1 cellular context compared by ENCODE assay signal in the genomic region with DNA sequence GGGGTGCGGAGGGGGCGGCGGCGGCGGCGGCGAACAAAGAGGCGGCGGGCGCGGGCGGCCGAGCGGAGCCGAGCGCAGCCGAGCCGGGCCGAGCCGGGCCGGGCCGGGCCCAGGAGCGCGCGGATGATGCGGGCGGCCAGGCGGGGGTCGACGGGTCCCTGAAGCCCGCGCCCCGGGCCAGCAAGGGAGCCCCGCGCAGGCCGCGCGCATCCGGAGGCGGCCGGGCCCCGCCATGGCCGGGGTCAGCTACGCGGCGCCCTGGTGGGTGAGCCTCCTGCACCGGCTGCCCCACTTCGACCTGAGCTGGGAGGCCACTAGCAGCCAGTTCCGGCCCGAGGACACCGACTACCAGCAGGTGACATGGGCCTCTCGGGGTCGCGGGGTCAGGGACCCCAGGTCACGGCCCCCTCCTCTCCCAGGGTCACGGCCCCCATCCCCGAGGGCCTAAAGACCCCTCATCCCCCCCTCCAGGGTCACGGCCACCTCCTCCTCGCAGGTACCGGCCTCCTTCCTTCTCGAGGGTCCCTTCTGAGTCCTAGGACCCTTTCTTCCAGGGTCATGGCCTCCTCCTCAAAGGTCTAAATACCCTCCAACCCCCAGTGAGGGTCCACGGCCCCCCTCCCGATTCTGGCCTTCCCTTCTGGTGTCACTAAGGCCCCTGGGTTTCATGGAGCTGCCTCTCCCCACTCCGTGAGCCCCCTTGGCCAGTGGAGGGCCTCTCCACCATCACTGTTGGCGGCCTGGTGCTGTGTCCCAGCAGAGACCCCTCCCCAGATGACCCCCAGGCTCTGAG.
TF ChIP-seq lines count a peak whose summit lies in the region.

TTYH3 (plus strand) TSS at position 63 of the 793 bp plus-strand sequence; CDS start at position 233, 170 bp downstream.

TF ChIP-seq in K562, 482 proteins besides CTCF, POLR2A, EP300 and RAD21:
- TF ChIP-seq ZNF407 (IDR thresholded peaks at IDR 0.05; ENCODE audit: low read depth) (no peak), CXXC5 (CRISPR knock-in tag; IDR thresholded peaks at IDR 0.05) (no peak; the same call in 1 of the 2 replicates), NRF1 (conservative IDR thresholded peaks at IDR 0.05 in 1 of 2, IDR thresholded peaks at IDR 0.05 in 1 of 2) (peak; percentile 21 to 41; a peak in 2 of 4 replicates), KDM5B (IDR thresholded peaks at IDR 0.05; ENCODE audit: insufficient replicate concordance, low read depth, low read length) (peak; percentile 32), POLR2AphosphoS5 (IDR thresholded peaks at IDR 0.05; ENCODE audit: control insufficient read depth, insufficient read depth, low read depth, low read length) (no peak), C11orf30 (IDR thresholded peaks at IDR 0.05; ENCODE audit: low read depth) (no peak), RB1 (IDR thresholded peaks at IDR 0.05; ENCODE audit: low read depth) (peak; percentile 51; the same call in 1 of the 2 replicates), HLTF (IDR thresholded peaks at IDR 0.05) (no peak), SAFB (IDR thresholded peaks at IDR 0.05; ENCODE audit: borderline replicate concordance, low read depth, low read length) (no peak), YBX1 (IDR thresholded peaks at IDR 0.05) (no peak), CTBP1 (IDR thresholded peaks at IDR 0.05; ENCODE audit: borderline replicate concordance) (no peak), TFAP4 (CRISPR knock-in tag; IDR thresholded peaks at IDR 0.05; ENCODE audit: borderline replicate concordance) (0 out of 2 replicates have a peak, but pooled peaks have one; percentile 2), L3MBTL2 (IDR thresholded peaks at IDR 0.05) (no peak), GABPB1 (CRISPR knock-in tag; IDR thresholded peaks at IDR 0.05) (peak; percentile 42; the same call in 1 of the 2 replicates), NR2C1 (IDR thresholded peaks at IDR 0.05) (no peak), NR2C1 (tag; IDR thresholded peaks at IDR 0.05) (0 out of 2 replicates have a peak, but pooled peaks have one; percentile 30), KDM4B (IDR thresholded peaks at IDR 0.05; ENCODE audit: borderline replicate concordance in 2 of 2, low read depth in 1 of 2) (no peak), MIER1 (IDR thresholded peaks at IDR 0.05; ENCODE audit: low read depth) (no peak), MTA3 (IDR thresholded peaks at IDR 0.05; ENCODE audit: borderline replicate concordance) (0 out of 2 replicates have a peak, but pooled peaks have one; percentile 37), CREM (IDR thresholded peaks at IDR 0.05; ENCODE audit: low read depth) (no peak), FOXP4 (CRISPR knock-in tag; IDR thresholded peaks at IDR 0.05; ENCODE audit: borderline replicate concordance) (no peak), GATAD2B (IDR thresholded peaks at IDR 0.05; ENCODE audit: borderline replicate concordance) (peak; percentile 58; the same call in 1 of the 2 replicates), PHF8 (IDR thresholded peaks at IDR 0.05; ENCODE audit: borderline replicate concordance, low read length) (peak; percentile 44; the same call in 1 of the 2 replicates), CREB1 (IDR thresholded peaks at IDR 0.05) (no peak), CREB1 (CRISPR knock-in tag; IDR thresholded peaks at IDR 0.05) (no peak), RBFOX2 (IDR thresholded peaks at IDR 0.05; ENCODE audit: low read depth, low read length) (0 out of 2 replicates have a peak, but pooled peaks have one; percentile 3), YY1 (IDR thresholded peaks at IDR 0.05; ENCODE audit: borderline replicate concordance in 1 of 3, control insufficient read depth in 1 of 3, extremely low read depth in 1 of 3, insufficient read depth in 3 of 3, insufficient read length in 1 of 3, insufficient replicate concordance in 2 of 3, low read depth in 1 of 3, low read length in 2 of 3) (peak in 2 of 3 experiments; percentile 29 to 48), ZBTB7A (IDR thresholded peaks at IDR 0.05; ENCODE audit: borderline replicate concordance, control insufficient read depth, low read depth, low read length) (peak; percentile 84; the same call in 1 of the 2 replicates), FOS (IDR thresholded peaks at IDR 0.05; ENCODE audit: extremely low read depth, insufficient read length) (no peak), HMGN3 (IDR thresholded peaks at IDR 0.05; ENCODE audit: borderline replicate concordance, extremely low read depth, insufficient read length, low read depth, low read length) (peak; percentile 45)
- TF ChIP-seq, protein P1, sequence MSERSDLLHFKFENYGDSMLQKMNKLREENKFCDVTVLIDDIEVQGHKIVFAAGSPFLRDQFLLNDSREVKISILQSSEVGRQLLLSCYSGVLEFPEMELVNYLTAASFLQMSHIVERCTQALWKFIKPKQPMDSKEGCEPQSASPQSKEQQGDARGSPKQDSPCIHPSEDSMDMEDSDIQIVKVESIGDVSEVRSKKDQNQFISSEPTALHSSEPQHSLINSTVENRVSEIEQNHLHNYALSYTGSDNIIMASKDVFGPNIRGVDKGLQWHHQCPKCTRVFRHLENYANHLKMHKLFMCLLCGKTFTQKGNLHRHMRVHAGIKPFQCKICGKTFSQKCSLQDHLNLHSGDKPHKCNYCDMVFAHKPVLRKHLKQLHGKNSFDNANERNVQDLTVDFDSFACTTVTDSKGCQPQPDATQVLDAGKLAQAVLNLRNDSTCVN (CRISPR knock-in tag; IDR thresholded peaks at IDR 0.05), result no peak
- TF ChIP-seq, protein P2, sequence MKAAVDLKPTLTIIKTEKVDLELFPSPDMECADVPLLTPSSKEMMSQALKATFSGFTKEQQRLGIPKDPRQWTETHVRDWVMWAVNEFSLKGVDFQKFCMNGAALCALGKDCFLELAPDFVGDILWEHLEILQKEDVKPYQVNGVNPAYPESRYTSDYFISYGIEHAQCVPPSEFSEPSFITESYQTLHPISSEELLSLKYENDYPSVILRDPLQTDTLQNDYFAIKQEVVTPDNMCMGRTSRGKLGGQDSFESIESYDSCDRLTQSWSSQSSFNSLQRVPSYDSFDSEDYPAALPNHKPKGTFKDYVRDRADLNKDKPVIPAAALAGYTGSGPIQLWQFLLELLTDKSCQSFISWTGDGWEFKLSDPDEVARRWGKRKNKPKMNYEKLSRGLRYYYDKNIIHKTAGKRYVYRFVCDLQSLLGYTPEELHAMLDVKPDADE (conservative IDR thresholded peaks at IDR 0.05; ENCODE audit: control insufficient read depth, low read depth, low read length), result 0 out of 2 replicates have a peak, but pooled peaks have one; percentile 35
- TF ChIP-seq, protein P3, sequence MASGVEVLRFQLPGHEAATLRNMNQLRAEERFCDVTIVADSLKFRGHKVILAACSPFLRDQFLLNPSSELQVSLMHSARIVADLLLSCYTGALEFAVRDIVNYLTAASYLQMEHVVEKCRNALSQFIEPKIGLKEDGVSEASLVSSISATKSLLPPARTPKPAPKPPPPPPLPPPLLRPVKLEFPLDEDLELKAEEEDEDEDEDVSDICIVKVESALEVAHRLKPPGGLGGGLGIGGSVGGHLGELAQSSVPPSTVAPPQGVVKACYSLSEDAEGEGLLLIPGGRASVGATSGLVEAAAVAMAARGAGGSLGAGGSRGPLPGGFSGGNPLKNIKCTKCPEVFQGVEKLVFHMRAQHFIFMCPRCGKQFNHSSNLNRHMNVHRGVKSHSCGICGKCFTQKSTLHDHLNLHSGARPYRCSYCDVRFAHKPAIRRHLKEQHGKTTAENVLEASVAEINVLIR (CRISPR knock-in tag; IDR thresholded peaks at IDR 0.05), result no peak
TF ChIP-seq in K562: peak in this region for 14.
